In genomic region chr4:2850966-2851782, GRCh38 we compare ENCODE assay signal across 9 cellular contexts. TPM values are rescaled to one million over a fixed set of nuclear protein-coding genes. Genes with fewer than 3 reads are reported as not detected.
DNase-seq lines count a peak whose midpoint lies in the region; ATAC-seq and TF ChIP-seq lines count a peak whose summit lies in the region.
"Had no signal": no experiment of that assay in that cellular context is flagged by ENCODE, and none has a peak within 500 bp of the region (broad histone marks: within the 10 kb centered on the region; RNA-seq: fewer than 3 reads in every experiment).

No MANE protein-coding gene starts in this region.

- H3K27me3 ChIP-seq in DND-41 (ENCODE audit: insufficient read depth, low read length, poor library complexity), result no peaks in the 10 kb centered on the region
- no peaks in the 10 kb centered on the region for H3K27me3 ChIP-seq in neural progenitor cell
- H3K27me3 ChIP-seq: left lung had no signal

- no peak overlapping the region for H3K4me2 ChIP-seq in DND-41 (ENCODE audit: insufficient read depth, low read length)
- H3K4me2 ChIP-seq in neural progenitor cell, result no peak overlapping the region

- H3K27ac ChIP-seq in DND-41 (ENCODE audit: low read length), result 0 out of 2 replicates have a peak overlapping the region, but pooled peaks have one; percentile 6
- peak overlapping the region; percentile 54 for H3K27ac ChIP-seq in neural progenitor cell

- H3K9me3 Mint-ChIP-seq in neural progenitor cell, result no peaks in the 10 kb centered on the region

- ATAC-seq in DND-41 (ENCODE audit: insufficient read depth, low read depth) (peak; percentile 66), HG03439 (IDR thresholded peaks at IDR 0.05; ENCODE audit: unreplicated experiment) (no peak)
- ATAC-seq: left lung had no signal

- H3K4me1 Mint-ChIP-seq in neural progenitor cell, result peaks cover 16% of the 10 kb centered on the region

- peaks cover 20% of the 10 kb centered on the region for H3K36me3 ChIP-seq in DND-41 (ENCODE audit: insufficient read depth, low read length)
- peaks cover 5% of the 10 kb centered on the region for H3K36me3 ChIP-seq in neural progenitor cell

- H3K79me2 ChIP-seq in DND-41 (ENCODE audit: insufficient read depth, low read length) (peaks cover 96% of the 10 kb centered on the region), neural progenitor cell (ENCODE audit: low read depth) (peaks cover 98% of the 10 kb centered on the region)

- no peak overlapping the region for H3K27ac Mint-ChIP-seq in neural progenitor cell

- H2AFZ ChIP-seq in DND-41 (ENCODE audit: low read depth, low read length) (no peak overlapping the region), neural progenitor cell (replicated peaks) (no peak overlapping the region)

- H3K27me3 Mint-ChIP-seq in neural progenitor cell (ENCODE audit: insufficient read depth, low read depth), result no peaks in the 10 kb centered on the region

- H3K9me3 ChIP-seq in DND-41 (ENCODE audit: insufficient read depth, low read length, severe bottlenecking) (no peaks in the 10 kb centered on the region), neural progenitor cell (ENCODE audit: low read depth) (no peaks in the 10 kb centered on the region)
- H3K9me3 ChIP-seq: left lung had no signal

- no peak overlapping the region for H3K9ac ChIP-seq in DND-41 (ENCODE audit: low read depth, low read length)
- H3K9ac ChIP-seq in neural progenitor cell, result no peak overlapping the region

- peaks cover 22% of the 10 kb centered on the region for H3K4me1 ChIP-seq in DND-41 (ENCODE audit: insufficient read depth, low read length)
- H3K4me1 ChIP-seq in neural progenitor cell, result no peaks in the 10 kb centered on the region

- TF ChIP-seq CTCF in DND-41 (IDR thresholded peaks at IDR 0.05; ENCODE audit: borderline replicate concordance, extremely low read depth, low read length, poor library complexity, severe bottlenecking) (no peak), astrocyte of the spinal cord (IDR thresholded peaks at IDR 0.05; ENCODE audit: low read depth, low read length) (no peak), neural progenitor cell (IDR thresholded peaks at IDR 0.05) (no peak)

- in situ Hi-C loops in astrocyte of the spinal cord (cut with HindIII; ENCODE audit: low sequenced_read_pairs), result no loop called here

- no peak overlapping the region for H3K4me3 Mint-ChIP-seq in neural progenitor cell

- no peak overlapping the region for H3K4me3 ChIP-seq in DND-41 (ENCODE audit: low read depth in 1 of 2, low read length in 2 of 2)
- H3K4me3 ChIP-seq in Jurkat, Clone E6-1 (ENCODE audit: low read length), result no peak overlapping the region
- H3K4me3 ChIP-seq in astrocyte of the spinal cord (ENCODE audit: low read depth, low read length), result no peak overlapping the region
- no peak overlapping the region for H3K4me3 ChIP-seq in neural progenitor cell
- H3K4me3 ChIP-seq: left lung had no signal

- peaks cover 14% of the 10 kb centered on the region for H3K36me3 Mint-ChIP-seq in neural progenitor cell

- H4K20me1 ChIP-seq in DND-41 (ENCODE audit: insufficient read depth, low read length) (peaks cover 61% of the 10 kb centered on the region), neural progenitor cell (ENCODE audit: low read depth) (peaks cover 90% of the 10 kb centered on the region)

- peaks cover 9% of the 10 kb centered on the region for H3F3A ChIP-seq in neural progenitor cell (ENCODE audit: low read depth)

- no peak for DNase-seq in DND-41
- DNase-seq in Jurkat, Clone E6-1 (ENCODE audit: low read depth, low spot score), result peak; percentile 80
- DNase-seq in astrocyte of the spinal cord (ENCODE audit: low read depth, low spot score), result peak; percentile 46
- DNase-seq in neural progenitor cell (ENCODE audit: low spot score), result no peak
- no peak for DNase-seq in HuH-7.5 (ENCODE audit: low spot score)
- no peak for DNase-seq in NCI-H774 (lab: John Stamatoyannopoulos, UW)
- DNase-seq: amniotic stem cell, left lung had no signal

RNA-seq across cellular contexts. Expression of gene ADD1, which starts 7.5 kb away (rescaled TPM):
- polyA plus RNA-seq in Jurkat, Clone E6-1 (2012; ENCODE audit: insufficient read depth, insufficient read length), result 135 TPM
- total RNA-seq in neural progenitor cell (ENCODE audit: low replicate concordance), result 131 and 140 TPM in 2 replicates

RNA-seq across cellular contexts. Expression of gene SH3BP2, which starts 58.3 kb away (rescaled TPM):
- 27.8 TPM for polyA plus RNA-seq in Jurkat, Clone E6-1 (2012; ENCODE audit: insufficient read depth, insufficient read length)
- total RNA-seq in neural progenitor cell (ENCODE audit: low replicate concordance), result 11.8 and 30.8 TPM in 2 replicates

Comparison
In these comparisons a context has a peak if more than half of its experiments do, and no peak if none do; other contexts are left out.
1. DNase-seq: peak in Jurkat, Clone E6-1 (single experiment) and astrocyte of the spinal cord (single experiment); none in DND-41 (single experiment), neural progenitor cell (single experiment), HuH-7.5 (single experiment) and NCI-H774 (single experiment).